In the genomic region with DNA sequence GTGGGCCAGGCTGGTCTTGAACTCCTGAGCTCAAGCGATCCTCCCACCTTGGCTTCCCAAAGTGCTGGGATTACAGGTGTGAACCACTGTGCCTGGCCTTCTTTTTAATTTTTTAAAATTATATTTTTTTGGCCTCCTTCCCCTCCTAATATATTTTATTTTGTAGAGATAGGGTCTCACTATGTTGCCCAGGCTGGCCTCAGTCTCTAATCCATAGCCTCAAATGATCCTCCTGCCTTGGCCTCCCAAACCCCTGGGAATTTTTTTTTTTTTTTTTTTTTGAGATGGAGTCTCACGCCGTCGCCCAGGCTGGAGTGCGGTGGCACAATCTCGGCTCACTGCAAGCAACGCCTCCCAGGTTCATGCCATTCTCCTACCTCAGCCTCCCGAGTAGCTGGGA, we compare ENCODE assay signal across 2 cellular contexts. TPM values are rescaled to one million over a fixed set of nuclear protein-coding genes. Genes with fewer than 3 reads are reported as not detected.
"Had no signal": no experiment of that assay in that cellular context is flagged by ENCODE, and none has a peak within 500 bp of the region (broad histone marks: within the 10 kb centered on the region; RNA-seq: fewer than 3 reads in every experiment).

No MANE protein-coding gene starts in this region.

RNA-seq across cellular contexts. Expression of a gene that starts 5.5 kb away (rescaled TPM):
- total RNA-seq: GM12878 had no signal
- polyA plus RNA-seq: GM12878 had no signal

RNA-seq across cellular contexts. Expression of a gene that starts 11.9 kb away (rescaled TPM):
- total RNA-seq: G401, GM12878 had no signal
- polyA plus RNA-seq: GM12878 had no signal

RNA-seq across cellular contexts. Expression of a gene that starts 42.8 kb away (rescaled TPM):
- total RNA-seq: G401, GM12878 had no signal
- polyA plus RNA-seq: GM12878 had no signal
